29 cellular contexts compared by ENCODE assay signal in genomic region chr3:185403002-185403401, GRCh38.
"Had no signal": no experiment of that assay in that cellular context is flagged by ENCODE, and none has a peak within 500 bp of the region (broad histone marks: within the 10 kb centered on the region; RNA-seq: fewer than 3 reads in every experiment).

No MANE protein-coding gene starts in this region.

- H3K36me3 Mint-ChIP-seq: activated CD4-positive, alpha-beta memory T cell treated with anti-CD3 and anti-CD28 coated beads for 36 hours; activated naive CD4-positive, alpha-beta T cell treated with anti-CD3 and anti-CD28 coated beads, Interleukin-2, amount 10 ng/mL, durations not matched to agents 7 days and 5 days; activated naive CD8-positive, alpha-beta T cell treated with anti-CD3 and anti-CD28 coated beads, Interleukin-2, amount 10 ng/mL, durations not matched to agents 7 days and 5 days; naive thymus-derived CD4-positive, alpha-beta T cell; neural progenitor cell; stimulated activated memory B cell treated with anti-CD40 and anti-IgM and Interleukin-4, amounts not matched to agents 10 μg/mL and 1 μg/mL and 100 μg/mL, for 72 hours had no signal

- H3K27me3 ChIP-seq: neural progenitor cell, right atrium auricular region, stomach, suprapubic skin, tibial nerve had no signal

- H3K9me3 ChIP-seq: esophagus squamous epithelium, right atrium auricular region, stomach, suprapubic skin, tibial nerve had no signal

- H3K4me1 Mint-ChIP-seq: activated CD4-positive, alpha-beta T cell treated with anti-CD3 and anti-CD28 coated beads, Interleukin-2, amount 10 ng/mL, durations not matched to agents 24 days and 14 days; activated naive CD4-positive, alpha-beta T cell treated with anti-CD3 and anti-CD28 coated beads, Interleukin-2, amount 10 ng/mL, durations not matched to agents 7 days and 5 days; activated naive CD8-positive, alpha-beta T cell treated with anti-CD3 and anti-CD28 coated beads, Interleukin-2, amount 10 ng/mL, durations not matched to agents 7 days and 5 days; naive thymus-derived CD4-positive, alpha-beta T cell; stimulated activated memory B cell treated with anti-CD40 and anti-IgM and Interleukin-4, amounts not matched to agents 10 μg/mL and 1 μg/mL and 100 μg/mL, for 72 hours had no signal

- DNase-seq: activated CD4-positive, alpha-beta memory T cell treated with anti-CD3 and anti-CD28 coated beads for 36 hours; activated CD4-positive, alpha-beta T cell treated with anti-CD3 and anti-CD28 coated beads, Interleukin-2, amount 10 ng/mL, durations not matched to agents 24 days and 14 days; activated CD4-positive, CD25-positive, alpha-beta regulatory T cell treated with anti-CD3 and anti-CD28 coated beads, Interleukin-2, amount 50 U/mL, for 72 hours; activated CD8-positive, alpha-beta memory T cell treated with anti-CD3 and anti-CD28 coated beads, Interleukin-2, amount 50 U/mL, for 4 hours; activated gamma-delta T cell; activated naive CD4-positive, alpha-beta T cell treated with anti-CD3 and anti-CD28 coated beads, Interleukin-2, amount 10 ng/mL, durations not matched to agents 7 days and 5 days; activated naive CD8-positive, alpha-beta T cell treated with anti-CD3 and anti-CD28 coated beads, Interleukin-2, amount 10 ng/mL, durations not matched to agents 7 days and 5 days; activated T-cell treated with anti-CD3 and anti-CD28 coated beads, Interleukin-2, amount 50 U/mL, for 1 hour; amniotic stem cell; esophagus squamous epithelium; foreskin melanocyte; left ventricle myocardium superior; midbrain; naive thymus-derived CD4-positive, alpha-beta T cell; occipital lobe; stimulated activated CD4-positive, alpha-beta T cell treated with anti-CD3 and anti-CD28 coated beads, Interleukin-1b, Interleukin-23, amount 100 ng/mL, for 48 hours; stimulated activated CD4-positive, alpha-beta T cell treated with anti-CD3 and anti-CD28 coated beads, Interleukin-4, amount 100 ng/mL, for 4 hours; stimulated activated CD8-positive, alpha-beta memory T cell treated with anti-CD3 and anti-CD28 coated beads, Interleukin-4, amount 100 ng/mL, for 48 hours; stomach; T-helper 9 cell had no signal

- H3K4me1 ChIP-seq: neural progenitor cell, tibial nerve had no signal

- H2AFZ ChIP-seq: neural progenitor cell, parathyroid adenoma had no signal

- H3K9ac ChIP-seq: neural progenitor cell, parathyroid adenoma had no signal

- H3K4me3 Mint-ChIP-seq: activated CD4-positive, alpha-beta memory T cell treated with anti-CD3 and anti-CD28 coated beads for 36 hours; activated CD4-positive, alpha-beta T cell treated with anti-CD3 and anti-CD28 coated beads, Interleukin-2, amount 10 ng/mL, durations not matched to agents 24 days and 14 days; activated naive CD4-positive, alpha-beta T cell treated with anti-CD3 and anti-CD28 coated beads, Interleukin-2, amount 10 ng/mL, durations not matched to agents 7 days and 5 days; activated naive CD8-positive, alpha-beta T cell treated with anti-CD3 and anti-CD28 coated beads, Interleukin-2, amount 10 ng/mL, durations not matched to agents 7 days and 5 days; activated T-helper 1 cell treated with anti-CD3 and anti-CD28 coated beads, Interleukin-12 subunit alpha, Interleukin-12 subunit beta, Interleukin-2, Interleukin-4 antibody, amounts not matched to agents 30 ng/mL and 10 ng/mL and 1 ng/mL, durations not matched to agents 14 hours and 24 hours and 36 hours; naive thymus-derived CD4-positive, alpha-beta T cell; neural progenitor cell; stimulated activated memory B cell treated with anti-CD40 and anti-IgM and Interleukin-4, amounts not matched to agents 10 μg/mL and 1 μg/mL and 100 μg/mL, for 72 hours; T-helper 1 cell treated with Interleukin-12 subunit alpha and Interleukin-12 subunit beta and Interleukin-4 antibody, amounts not matched to agents 30 μg/mL and 1 μg/mL, for 36 hours had no signal

- H3K27ac ChIP-seq: esophagus squamous epithelium, neural progenitor cell, parathyroid adenoma, right atrium auricular region, stomach, suprapubic skin, tibial nerve had no signal

- H3K27ac Mint-ChIP-seq: activated CD4-positive, alpha-beta memory T cell treated with anti-CD3 and anti-CD28 coated beads for 36 hours; activated CD4-positive, alpha-beta T cell treated with anti-CD3 and anti-CD28 coated beads, Interleukin-2, amount 10 ng/mL, durations not matched to agents 24 days and 14 days; activated naive CD4-positive, alpha-beta T cell treated with anti-CD3 and anti-CD28 coated beads, Interleukin-2, amount 10 ng/mL, durations not matched to agents 7 days and 5 days; activated naive CD8-positive, alpha-beta T cell treated with anti-CD3 and anti-CD28 coated beads, Interleukin-2, amount 10 ng/mL, durations not matched to agents 7 days and 5 days; activated T-helper 1 cell treated with anti-CD3 and anti-CD28 coated beads, Interleukin-12 subunit alpha, Interleukin-12 subunit beta, Interleukin-2, Interleukin-4 antibody, amounts not matched to agents 30 ng/mL and 10 ng/mL and 1 ng/mL, durations not matched to agents 14 hours and 24 hours and 36 hours; naive thymus-derived CD4-positive, alpha-beta T cell; neural progenitor cell; stimulated activated memory B cell treated with anti-CD40 and anti-IgM and Interleukin-4, amounts not matched to agents 10 μg/mL and 1 μg/mL and 100 μg/mL, for 72 hours; T-helper 1 cell treated with Interleukin-12 subunit alpha and Interleukin-12 subunit beta and Interleukin-4 antibody, amounts not matched to agents 30 μg/mL and 1 μg/mL, for 36 hours had no signal

- H3K27me3 Mint-ChIP-seq: stimulated activated memory B cell treated with anti-CD40 and anti-IgM and Interleukin-4, amounts not matched to agents 10 μg/mL and 1 μg/mL and 100 μg/mL, for 72 hours had no signal

- H3K4me3 ChIP-seq: esophagus squamous epithelium, neural progenitor cell, right atrium auricular region, smooth muscle cell, stomach, suprapubic skin, tibial nerve had no signal

- H3K36me3 ChIP-seq: esophagus squamous epithelium, neural progenitor cell, right atrium auricular region, stomach, suprapubic skin, tibial nerve had no signal

- H3K4me2 ChIP-seq: neural progenitor cell, smooth muscle cell had no signal

- H3K9me3 Mint-ChIP-seq: activated CD4-positive, alpha-beta memory T cell treated with anti-CD3 and anti-CD28 coated beads for 36 hours; activated CD4-positive, alpha-beta T cell treated with anti-CD3 and anti-CD28 coated beads, Interleukin-2, amount 10 ng/mL, durations not matched to agents 24 days and 14 days; activated naive CD4-positive, alpha-beta T cell treated with anti-CD3 and anti-CD28 coated beads, Interleukin-2, amount 10 ng/mL, durations not matched to agents 7 days and 5 days; activated naive CD8-positive, alpha-beta T cell treated with anti-CD3 and anti-CD28 coated beads, Interleukin-2, amount 10 ng/mL, durations not matched to agents 7 days and 5 days; activated T-helper 1 cell treated with anti-CD3 and anti-CD28 coated beads, Interleukin-12 subunit alpha, Interleukin-12 subunit beta, Interleukin-2, Interleukin-4 antibody, amounts not matched to agents 30 ng/mL and 10 ng/mL and 1 ng/mL, durations not matched to agents 14 hours and 24 hours and 36 hours; naive thymus-derived CD4-positive, alpha-beta T cell; neural progenitor cell; stimulated activated memory B cell treated with anti-CD40 and anti-IgM and Interleukin-4, amounts not matched to agents 10 μg/mL and 1 μg/mL and 100 μg/mL, for 72 hours; T-helper 1 cell treated with Interleukin-12 subunit alpha and Interleukin-12 subunit beta and Interleukin-4 antibody, amounts not matched to agents 30 μg/mL and 1 μg/mL, for 36 hours had no signal
